Comparison of ENCODE assay signal across 26 cellular contexts in genomic region chr12:104990950-104991349, GRCh38. TPM values are rescaled to one million over a fixed set of nuclear protein-coding genes. Genes with fewer than 3 reads are reported as not detected.
DNase-seq lines count a peak whose midpoint lies in the region; ATAC-seq, FAIRE-seq and TF ChIP-seq lines count a peak whose summit lies in the region.
"Had no signal": no experiment of that assay in that cellular context is flagged by ENCODE, and none has a peak within 500 bp of the region (broad histone marks: within the 10 kb centered on the region; RNA-seq: fewer than 3 reads in every experiment).

No MANE protein-coding gene starts in this region.

- peaks cover 91% of the 10 kb centered on the region for H3K36me3 Mint-ChIP-seq in activated T-cell treated with anti-CD3 and anti-CD28 coated beads, Interleukin-2, amount 50 U/mL, for 24 hours (ENCODE audit: low read depth)
- peaks cover 74% of the 10 kb centered on the region for H3K36me3 Mint-ChIP-seq in GM23338 (ENCODE audit: low read depth)

- peaks cover 32% of the 10 kb centered on the region for H3K36me3 ChIP-seq in GM23338 (ENCODE audit: insufficient read depth)

- H3K27me3 ChIP-seq in GM23338 (ENCODE audit: insufficient read depth) = no peaks in the 10 kb centered on the region
- H3K27me3 ChIP-seq: BLaER1 treated with 17β-estradiol and CSF1 and Interleukin-3, amounts not matched to agents 10 nM and 100 nM; MG63 had no signal

- H3F3A ChIP-seq in GM23338 (replicated peaks; ENCODE audit: low read depth) = no peaks in the 10 kb centered on the region

- no peak overlapping the region for H3K4me3 Mint-ChIP-seq in activated T-cell treated with anti-CD3 and anti-CD28 coated beads, Interleukin-2, amount 50 U/mL, for 24 hours
- no peak overlapping the region for H3K4me3 Mint-ChIP-seq in GM23338
- H3K4me3 Mint-ChIP-seq: CD4-positive, alpha-beta memory T cell had no signal

- intact Hi-C loops in left ventricle myocardium superior (cut with micrococcal nuclease) = no loop called here

- no peaks in the 10 kb centered on the region for H3K9me3 Mint-ChIP-seq in activated T-cell treated with anti-CD3 and anti-CD28 coated beads, Interleukin-2, amount 50 U/mL, for 24 hours
- no peaks in the 10 kb centered on the region for H3K9me3 Mint-ChIP-seq in GM23338
- H3K9me3 Mint-ChIP-seq: CD4-positive, alpha-beta memory T cell had no signal

- H3K9me2 ChIP-seq in GM23338 (ENCODE audit: insufficient read depth) = no peaks in the 10 kb centered on the region

- H3K4me2 ChIP-seq in GM23338 = no peak overlapping the region
- H3K4me2 ChIP-seq: BLaER1 treated with 17β-estradiol and CSF1 and Interleukin-3, amounts not matched to agents 10 nM and 100 nM had no signal

- peaks cover 53% of the 10 kb centered on the region for H3K4me1 Mint-ChIP-seq in activated T-cell treated with anti-CD3 and anti-CD28 coated beads, Interleukin-2, amount 50 U/mL, for 24 hours (ENCODE audit: low read depth)
- H3K4me1 Mint-ChIP-seq in GM23338 = peaks cover 14% of the 10 kb centered on the region

- no peaks in the 10 kb centered on the region for H3K27me3 Mint-ChIP-seq in activated T-cell treated with anti-CD3 and anti-CD28 coated beads, Interleukin-2, amount 50 U/mL, for 24 hours
- H3K27me3 Mint-ChIP-seq in GM23338 (ENCODE audit: insufficient read depth, low read depth, poor library complexity) = peaks cover 2% of the 10 kb centered on the region
- H3K27me3 Mint-ChIP-seq: CD4-positive, alpha-beta memory T cell had no signal

- H3K4me1 ChIP-seq in GM23338 (ENCODE audit: insufficient read depth) = peaks cover 19% of the 10 kb centered on the region

- no peak overlapping the region for H3K27ac ChIP-seq in GM23338 (ENCODE audit: low read depth)
- H3K27ac ChIP-seq: BLaER1 treated with 17β-estradiol and CSF1 and Interleukin-3, amounts not matched to agents 10 nM and 100 nM had no signal

- peaks cover 5% of the 10 kb centered on the region for H4K20me1 ChIP-seq in GM23338 (replicated peaks; ENCODE audit: insufficient read depth)

- no peak overlapping the region for H2AFZ ChIP-seq in GM23338

- H3K4me3 ChIP-seq in GM23338 = no peak overlapping the region
- H3K4me3 ChIP-seq: BLaER1 treated with 17β-estradiol and CSF1 and Interleukin-3, amounts not matched to agents 10 nM and 100 nM; MG63 had no signal

- no peak for TF ChIP-seq CTCF in GM23338 (conservative IDR thresholded peaks at IDR 0.05; ENCODE audit: low read depth in 2 of 2)

- H3K27ac Mint-ChIP-seq in activated T-cell treated with anti-CD3 and anti-CD28 coated beads, Interleukin-2, amount 50 U/mL, for 24 hours = peak overlapping the region; percentile 65
- H3K27ac Mint-ChIP-seq in GM23338 = peak overlapping the region; percentile 34; the same call in 1 of the 2 replicates
- H3K27ac Mint-ChIP-seq: CD4-positive, alpha-beta memory T cell had no signal

- H3K79me2 ChIP-seq in GM23338 (replicated peaks; ENCODE audit: insufficient read depth) = peaks cover 46% of the 10 kb centered on the region

- ATAC-seq in GM23338 (no peak), left ventricle myocardium superior (peak; percentile 71)
- ATAC-seq: Panc1 had no signal

- no peak for DNase-seq in activated T-cell treated with anti-CD3 and anti-CD28 coated beads, Interleukin-2, amount 50 U/mL, for 24 hours
- no peak for DNase-seq in activated T-cell treated with anti-CD3 and anti-CD28 coated beads, Interleukin-2, amount 50 U/mL, for 1 hour
- DNase-seq in GM23338 (ENCODE audit: low spot score) (no peak), RCC 7860 (ENCODE audit: low spot score) (peak; percentile 23), left ventricle myocardium superior (no peak), mesenteric fat pad (ENCODE audit: low spot score) (no peak)
- no peak for DNase-seq in activated CD4-positive, alpha-beta T cell treated with anti-CD3 and anti-CD28 coated beads for 4 hours
- DNase-seq: 8988T; Caco-2; CD4-positive, alpha-beta memory T cell; DMS 273 treated with DMSO at 0.1 percent for 48 hours; DND-41; Kasumi-1; MG63; NCI-H1048; NCI-H1417 treated with DMSO at 0.1 percent for 48 hours; NCI-H187 treated with DMSO at 0.1 percent for 48 hours; NCI-H2107; NCI-H446 treated with DMSO at 0.1 percent for 48 hours; NCI-H69; NK-92 treated with Interleukin-12 subunit alpha and Interleukin-12 subunit beta, amount 100 ng/mL, for 24 hours; SHP77 had no signal

- FAIRE-seq in RCC 7860 (lab: Jason Lieb, UNC) = no peak
- FAIRE-seq: GM18507, H1 had no signal

TF ChIP-seq in GM23338, 12 proteins besides CTCF, POLR2A, EP300 and RAD21 (continues in another document):
- TF ChIP-seq ZNF331 (CRISPR knock-in tag; IDR thresholded peaks at IDR 0.05; ENCODE audit: low read depth) (no peak), STAT1 (IDR thresholded peaks at IDR 0.05; ENCODE audit: unreplicated experiment) (no peak), EZH2phosphoT487 (IDR thresholded peaks at IDR 0.05; ENCODE audit: unreplicated experiment) (no peak), ZNF462 (CRISPR knock-in tag; IDR thresholded peaks at IDR 0.05) (no peak), ETS1 (IDR thresholded peaks at IDR 0.05) (no peak), ZNF114 (CRISPR knock-in tag; IDR thresholded peaks at IDR 0.05) (no peak), EZH2 (IDR thresholded peaks at IDR 0.05; ENCODE audit: low read depth, unreplicated experiment) (no peak), POLR2AphosphoS5 (IDR thresholded peaks at IDR 0.05; ENCODE audit: low read depth) (no peak)

RNA-seq across cellular contexts. Expression of gene NOPCHAP1, which starts 4.8 kb away (rescaled TPM):
- total RNA-seq in GM23338 (2014; rRNA removed; shearing (Covaris generic)) = 14.2 and 14.7 TPM in 2 replicates
- 221 and 227 TPM in 2 replicates for polyA plus RNA-seq in GM23338 (2016; fragmentation: Nextera tagmentation; extraction: Ambion mirVana)
- total RNA-seq in left ventricle myocardium superior (8.5 TPM), mesenteric fat pad (20.8 TPM)

RNA-seq across cellular contexts. Expression of gene SLC41A2, which starts 32.9 kb away (rescaled TPM):
- 2.3 and 6.8 TPM in 2 replicates for total RNA-seq in GM23338 (2014; rRNA removed; shearing (Covaris generic))
- 0.59 and 1.5 TPM in 2 replicates for polyA plus RNA-seq in GM23338 (2016; fragmentation: Nextera tagmentation; extraction: Ambion mirVana)
- total RNA-seq in left ventricle myocardium superior (2.6 TPM), mesenteric fat pad (36.5 TPM)
